ENCODE assay signal across 1 cellular context in genomic region chr1:154973344-154974085, GRCh38.
A peak's percentile ranks its signal among the peaks of the same experiment; 100 is the strongest.
TF ChIP-seq lines count a peak whose summit lies in the region.

No MANE protein-coding gene starts in this region.

TF ChIP-seq in HepG2, 621 proteins besides CTCF, POLR2A, EP300 and RAD21 (continued from another document and continues in another):
- TF ChIP-seq ZNF407 (CRISPR knock-in tag; IDR thresholded peaks at IDR 0.05; ENCODE audit: not compliant biosample characterization) (no peak), ZFP36L1 (CRISPR knock-in tag; IDR thresholded peaks at IDR 0.05) (no peak), ZNF337 (CRISPR knock-in tag; IDR thresholded peaks at IDR 0.05; ENCODE audit: borderline replicate concordance, low read depth) (no peak), TEAD3 (CRISPR knock-in tag; optimal IDR thresholded peaks at IDR 0.05; ENCODE audit: borderline replicate concordance) (no peak), DNMT1 (CRISPR knock-in tag; IDR thresholded peaks at IDR 0.05) (no peak), ZNF570 (CRISPR knock-in tag; IDR thresholded peaks at IDR 0.05; ENCODE audit: borderline replicate concordance) (no peak), JUN (CRISPR knock-in tag; IDR thresholded peaks at IDR 0.05) (no peak), PCBP1 (IDR thresholded peaks at IDR 0.05; ENCODE audit: borderline replicate concordance, low read depth, low read length) (no peak), U2AF2 (IDR thresholded peaks at IDR 0.05; ENCODE audit: low read depth, low read length) (no peak), GPN1 (CRISPR knock-in tag; IDR thresholded peaks at IDR 0.05; ENCODE audit: borderline replicate concordance) (no peak), ZNF260 (CRISPR knock-in tag; IDR thresholded peaks at IDR 0.05; ENCODE audit: borderline replicate concordance, low read depth) (no peak), TAF1 (CRISPR knock-in tag; IDR thresholded peaks at IDR 0.05) (no peak), ZNF550 (CRISPR knock-in tag; IDR thresholded peaks at IDR 0.05; ENCODE audit: borderline replicate concordance) (no peak), ZNF33A (CRISPR knock-in tag; IDR thresholded peaks at IDR 0.05; ENCODE audit: borderline replicate concordance) (no peak), KLF12 (CRISPR knock-in tag; IDR thresholded peaks at IDR 0.05; ENCODE audit: borderline replicate concordance) (no peak), ZNF17 (CRISPR knock-in tag; IDR thresholded peaks at IDR 0.05) (no peak), ZFP36L2 (CRISPR knock-in tag; IDR thresholded peaks at IDR 0.05) (no peak), SRSF9 (IDR thresholded peaks at IDR 0.05; ENCODE audit: borderline replicate concordance, insufficient read depth, low read depth, low read length, poor library complexity, severe bottlenecking) (no peak), EZH2 (conservative IDR thresholded peaks at IDR 0.05; ENCODE audit: low read depth, low read length) (no peak), BORCS8-MEF2B (CRISPR knock-in tag; IDR thresholded peaks at IDR 0.05) (no peak), ATAD3A (CRISPR knock-in tag; IDR thresholded peaks at IDR 0.05) (no peak), SIN3A (IDR thresholded peaks at IDR 0.05; ENCODE audit: borderline replicate concordance, low read depth, low read length) (0 out of 2 replicates have a peak, but pooled peaks have one; percentile 44), HDAC2 (CRISPR knock-in tag; IDR thresholded peaks at IDR 0.05) (peak; percentile 16; the same call in 1 of the 2 replicates), NCOA5 (CRISPR knock-in tag; IDR thresholded peaks at IDR 0.05) (no peak), RELA (CRISPR knock-in tag; IDR thresholded peaks at IDR 0.05) (no peak), ONECUT2 (CRISPR knock-in tag; IDR thresholded peaks at IDR 0.05) (no peak), NFE2 (CRISPR knock-in tag; IDR thresholded peaks at IDR 0.05) (no peak), ASH2L (IDR thresholded peaks at IDR 0.05; ENCODE audit: insufficient read length, low read depth, low read length) (peak; percentile 61), ZNF615 (CRISPR knock-in tag; IDR thresholded peaks at IDR 0.05; ENCODE audit: borderline replicate concordance) (peak; percentile 32; the same call in 1 of the 2 replicates), ZNF510 (CRISPR knock-in tag; IDR thresholded peaks at IDR 0.05; ENCODE audit: low read depth) (no peak), FOXM1 (CRISPR knock-in tag; IDR thresholded peaks at IDR 0.05) (no peak), ARNT (IDR thresholded peaks at IDR 0.05) (no peak), ZEB1 (IDR thresholded peaks at IDR 0.05; ENCODE audit: insufficient replicate concordance, low read depth) (no peak), SMARCC2 (IDR thresholded peaks at IDR 0.05) (no peak), SALL2 (CRISPR knock-in tag; IDR thresholded peaks at IDR 0.05) (no peak), SSRP1 (CRISPR knock-in tag; IDR thresholded peaks at IDR 0.05) (no peak; the same call in none of the 2 replicates), YEATS4 (CRISPR knock-in tag; IDR thresholded peaks at IDR 0.05; ENCODE audit: borderline replicate concordance) (peak; percentile 18; the same call in 1 of the 2 replicates), KDM5A (IDR thresholded peaks at IDR 0.05; ENCODE audit: borderline replicate concordance, low read length) (peak; percentile 78; the same call in 1 of the 2 replicates), NRL (CRISPR knock-in tag; IDR thresholded peaks at IDR 0.05; ENCODE audit: borderline replicate concordance) (no peak), ZFP82 (CRISPR knock-in tag; IDR thresholded peaks at IDR 0.05; ENCODE audit: borderline replicate concordance) (no peak; the same call in 1 of the 2 replicates), ZNF772 (CRISPR knock-in tag; IDR thresholded peaks at IDR 0.05) (no peak), ZGPAT (CRISPR knock-in tag; IDR thresholded peaks at IDR 0.05) (no peak), ZFP91 (CRISPR knock-in tag; IDR thresholded peaks at IDR 0.05; ENCODE audit: borderline replicate concordance) (no peak), ZFX (CRISPR knock-in tag; IDR thresholded peaks at IDR 0.05; ENCODE audit: low read depth) (peak; percentile 51), KAT7 (CRISPR knock-in tag; IDR thresholded peaks at IDR 0.05; ENCODE audit: borderline replicate concordance) (no peak), MAX (IDR thresholded peaks at IDR 0.05) (no peak)
- TF ChIP-seq, protein P1, sequence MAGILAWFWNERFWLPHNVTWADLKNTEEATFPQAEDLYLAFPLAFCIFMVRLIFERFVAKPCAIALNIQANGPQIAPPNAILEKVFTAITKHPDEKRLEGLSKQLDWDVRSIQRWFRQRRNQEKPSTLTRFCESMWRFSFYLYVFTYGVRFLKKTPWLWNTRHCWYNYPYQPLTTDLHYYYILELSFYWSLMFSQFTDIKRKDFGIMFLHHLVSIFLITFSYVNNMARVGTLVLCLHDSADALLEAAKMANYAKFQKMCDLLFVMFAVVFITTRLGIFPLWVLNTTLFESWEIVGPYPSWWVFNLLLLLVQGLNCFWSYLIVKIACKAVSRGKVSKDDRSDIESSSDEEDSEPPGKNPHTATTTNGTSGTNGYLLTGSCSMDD (CRISPR knock-in tag; IDR thresholded peaks at IDR 0.05), result no peak
- TF ChIP-seq, protein P2, sequence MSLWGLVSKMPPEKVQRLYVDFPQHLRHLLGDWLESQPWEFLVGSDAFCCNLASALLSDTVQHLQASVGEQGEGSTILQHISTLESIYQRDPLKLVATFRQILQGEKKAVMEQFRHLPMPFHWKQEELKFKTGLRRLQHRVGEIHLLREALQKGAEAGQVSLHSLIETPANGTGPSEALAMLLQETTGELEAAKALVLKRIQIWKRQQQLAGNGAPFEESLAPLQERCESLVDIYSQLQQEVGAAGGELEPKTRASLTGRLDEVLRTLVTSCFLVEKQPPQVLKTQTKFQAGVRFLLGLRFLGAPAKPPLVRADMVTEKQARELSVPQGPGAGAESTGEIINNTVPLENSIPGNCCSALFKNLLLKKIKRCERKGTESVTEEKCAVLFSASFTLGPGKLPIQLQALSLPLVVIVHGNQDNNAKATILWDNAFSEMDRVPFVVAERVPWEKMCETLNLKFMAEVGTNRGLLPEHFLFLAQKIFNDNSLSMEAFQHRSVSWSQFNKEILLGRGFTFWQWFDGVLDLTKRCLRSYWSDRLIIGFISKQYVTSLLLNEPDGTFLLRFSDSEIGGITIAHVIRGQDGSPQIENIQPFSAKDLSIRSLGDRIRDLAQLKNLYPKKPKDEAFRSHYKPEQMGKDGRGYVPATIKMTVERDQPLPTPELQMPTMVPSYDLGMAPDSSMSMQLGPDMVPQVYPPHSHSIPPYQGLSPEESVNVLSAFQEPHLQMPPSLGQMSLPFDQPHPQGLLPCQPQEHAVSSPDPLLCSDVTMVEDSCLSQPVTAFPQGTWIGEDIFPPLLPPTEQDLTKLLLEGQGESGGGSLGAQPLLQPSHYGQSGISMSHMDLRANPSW (CRISPR knock-in tag; IDR thresholded peaks at IDR 0.05; ENCODE audit: borderline replicate concordance), result 0 out of 2 replicates have a peak, but pooled peaks have one; percentile 30
- TF ChIP-seq, protein P3, sequence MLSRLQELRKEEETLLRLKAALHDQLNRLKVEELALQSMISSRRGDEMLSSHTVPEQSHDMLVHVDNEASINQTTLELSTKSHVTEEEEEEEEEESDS (CRISPR knock-in tag; IDR thresholded peaks at IDR 0.05; ENCODE audit: borderline replicate concordance), result no peak
- TF ChIP-seq, protein P4, sequence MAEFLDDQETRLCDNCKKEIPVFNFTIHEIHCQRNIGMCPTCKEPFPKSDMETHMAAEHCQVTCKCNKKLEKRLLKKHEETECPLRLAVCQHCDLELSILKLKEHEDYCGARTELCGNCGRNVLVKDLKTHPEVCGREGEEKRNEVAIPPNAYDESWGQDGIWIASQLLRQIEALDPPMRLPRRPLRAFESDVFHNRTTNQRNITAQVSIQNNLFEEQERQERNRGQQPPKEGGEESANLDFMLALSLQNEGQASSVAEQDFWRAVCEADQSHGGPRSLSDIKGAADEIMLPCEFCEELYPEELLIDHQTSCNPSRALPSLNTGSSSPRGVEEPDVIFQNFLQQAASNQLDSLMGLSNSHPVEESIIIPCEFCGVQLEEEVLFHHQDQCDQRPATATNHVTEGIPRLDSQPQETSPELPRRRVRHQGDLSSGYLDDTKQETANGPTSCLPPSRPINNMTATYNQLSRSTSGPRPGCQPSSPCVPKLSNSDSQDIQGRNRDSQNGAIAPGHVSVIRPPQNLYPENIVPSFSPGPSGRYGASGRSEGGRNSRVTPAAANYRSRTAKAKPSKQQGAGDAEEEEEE (CRISPR knock-in tag; IDR thresholded peaks at IDR 0.05; ENCODE audit: borderline replicate concordance), result no peak
- TF ChIP-seq, protein P5, sequence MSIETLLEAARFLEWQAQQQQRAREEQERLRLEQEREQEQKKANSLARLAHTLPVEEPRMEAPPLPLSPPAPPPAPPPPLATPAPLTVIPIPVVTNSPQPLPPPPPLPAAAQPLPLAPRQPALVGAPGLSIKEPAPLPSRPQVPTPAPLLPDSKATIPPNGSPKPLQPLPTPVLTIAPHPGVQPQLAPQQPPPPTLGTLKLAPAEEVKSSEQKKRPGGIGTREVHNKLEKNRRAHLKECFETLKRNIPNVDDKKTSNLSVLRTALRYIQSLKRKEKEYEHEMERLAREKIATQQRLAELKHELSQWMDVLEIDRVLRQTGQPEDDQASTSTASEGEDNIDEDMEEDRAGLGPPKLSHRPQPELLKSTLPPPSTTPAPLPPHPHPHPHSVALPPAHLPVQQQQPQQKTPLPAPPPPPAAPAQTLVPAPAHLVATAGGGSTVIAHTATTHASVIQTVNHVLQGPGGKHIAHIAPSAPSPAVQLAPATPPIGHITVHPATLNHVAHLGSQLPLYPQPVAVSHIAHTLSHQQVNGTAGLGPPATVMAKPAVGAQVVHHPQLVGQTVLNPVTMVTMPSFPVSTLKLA (IDR thresholded peaks at IDR 0.05), result 0 out of 2 replicates have a peak, but pooled peaks have one; percentile 40
